In the genomic region with DNA sequence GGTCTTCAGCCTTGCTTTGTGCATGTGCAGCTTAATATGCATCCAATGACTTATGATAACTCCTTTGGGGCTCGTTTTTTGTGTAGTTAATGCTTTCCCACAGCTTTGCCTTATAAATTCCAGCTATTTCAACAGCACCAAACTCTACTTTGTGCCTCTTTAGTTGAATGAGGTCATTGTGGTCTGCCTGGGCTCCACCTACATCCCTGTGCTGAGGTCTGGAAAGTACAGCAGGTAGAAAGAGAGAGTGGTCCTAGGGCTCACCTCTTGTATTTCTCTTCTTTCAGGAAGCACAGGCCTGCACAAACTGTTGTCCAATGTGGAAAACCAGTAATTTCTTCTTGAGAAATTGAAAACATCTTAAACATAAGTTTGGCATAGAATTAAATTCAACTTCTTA, we compare ENCODE assay signal across 30 cellular contexts.
DNase-seq lines count a peak whose midpoint lies in the region; ATAC-seq and TF ChIP-seq lines count a peak whose summit lies in the region.
"Had no signal": no experiment of that assay in that cellular context is flagged by ENCODE, and none has a peak within 500 bp of the region (broad histone marks: within the 10 kb centered on the region; RNA-seq: fewer than 3 reads in every experiment).

No MANE protein-coding gene starts in this region.

- H3K27ac Mint-ChIP-seq in chondrocyte (ENCODE audit: unreplicated experiment): no peak overlapping the region
- H3K27ac Mint-ChIP-seq: CD4-positive, alpha-beta memory T cell; HFFc6 had no signal

- no peak for TF ChIP-seq POLR2A in tibial nerve (IDR thresholded peaks at IDR 0.05)

- H3K4me1 Mint-ChIP-seq in chondrocyte (ENCODE audit: low read depth): peaks cover 9% of the 10 kb centered on the region

- H3K4me3 ChIP-seq in epithelial cell of esophagus (ENCODE audit: low read length) (no peak overlapping the region), tibial nerve (no peak overlapping the region)
- H3K4me3 ChIP-seq: A549; BLaER1 treated with 17β-estradiol and CSF1 and Interleukin-3, amounts not matched to agents 10 nM and 100 nM; GM23248; HAP-1 had no signal

- no peaks in the 10 kb centered on the region for H3K9me3 Mint-ChIP-seq in chondrocyte (ENCODE audit: low read depth)
- H3K9me3 Mint-ChIP-seq: CD4-positive, alpha-beta memory T cell; HFFc6 had no signal

- no peaks in the 10 kb centered on the region for H3K4me1 ChIP-seq in tibial nerve
- H3K4me1 ChIP-seq: A549, Caco-2, HAP-1 had no signal

- DNase-seq in epithelial cell of esophagus (ENCODE audit: low read depth) (peak; percentile 8), left kidney (ENCODE audit: low read depth, low spot score) (peak; percentile 36), tibial nerve (ENCODE audit: low spot score in 2 of 2) (no peak), chondrocyte (ENCODE audit: low spot score) (no peak)
- DNase-seq: AML-193; Caco-2; CD4-positive, alpha-beta memory T cell; DMS 273 treated with DMSO at 0.1 percent for 48 hours; DMS79; GM23248; HFFc6; IMR-90; KG1; MM.1S; NCI-H1694; NCI-H2081; NCI-H2171; NCI-H345; NCI-H510A treated with DMSO at 0.1 percent for 48 hours; NCI-H748 treated with DMSO at 0.1 percent for 48 hours; NK-92 treated with Interleukin-12 subunit alpha and Interleukin-12 subunit beta, amount 100 ng/mL, for 24 hours; PC-3 had no signal

- TF ChIP-seq EP300 in tibial nerve (IDR thresholded peaks at IDR 0.05): no peak

- ATAC-seq in GM18868 (IDR thresholded peaks at IDR 0.05; ENCODE audit: unreplicated experiment) (peak; percentile 59), HG02885 (IDR thresholded peaks at IDR 0.05; ENCODE audit: poor library complexity, unreplicated experiment) (peak; percentile 59), HG03460 (IDR thresholded peaks at IDR 0.05; ENCODE audit: unreplicated experiment) (no peak), GM18498 (IDR thresholded peaks at IDR 0.05; ENCODE audit: unreplicated experiment) (no peak)
- ATAC-seq: A549, PC-3, SK-N-SH treated with all-trans-retinoic acid at 6 μM for 48 hours had no signal

- TF ChIP-seq CTCF in epithelial cell of esophagus (IDR thresholded peaks at IDR 0.05; ENCODE audit: insufficient read depth, low read depth, low read length, missing control alignments) (no peak), tibial nerve (IDR thresholded peaks at IDR 0.05) (no peak), chondrocyte (IDR thresholded peaks at IDR 0.05) (no peak)

- H3K27ac ChIP-seq in tibial nerve: no peak overlapping the region
- H3K27ac ChIP-seq: A549; BLaER1 treated with 17β-estradiol and CSF1 and Interleukin-3, amounts not matched to agents 10 nM and 100 nM; GM23248 had no signal

- H3K27me3 Mint-ChIP-seq in chondrocyte (ENCODE audit: low read depth): no peaks in the 10 kb centered on the region
- H3K27me3 Mint-ChIP-seq: CD4-positive, alpha-beta memory T cell had no signal

- H3K36me3 Mint-ChIP-seq in chondrocyte (ENCODE audit: low read depth): no peaks in the 10 kb centered on the region

- H3K27me3 ChIP-seq in tibial nerve: no peaks in the 10 kb centered on the region
- H3K27me3 ChIP-seq: BLaER1 treated with 17β-estradiol and CSF1 and Interleukin-3, amounts not matched to agents 10 nM and 100 nM had no signal

- no peaks in the 10 kb centered on the region for H3K36me3 ChIP-seq in tibial nerve
- H3K36me3 ChIP-seq: HAP-1 had no signal

- WGBS in tibial nerve, 2 donors: 70 to 81% methylated on average over 1 of the region's 1 CpG

- no peak overlapping the region for H3K4me3 Mint-ChIP-seq in chondrocyte (ENCODE audit: unreplicated experiment)
- H3K4me3 Mint-ChIP-seq: CD4-positive, alpha-beta memory T cell; HFFc6 had no signal

- H3K9me3 ChIP-seq in tibial nerve: no peaks in the 10 kb centered on the region
- H3K9me3 ChIP-seq: A549; BLaER1 treated with 17β-estradiol and CSF1 and Interleukin-3, amounts not matched to agents 10 nM and 100 nM; Caco-2; HAP-1 had no signal

Comparison
In these comparisons a context has a peak if more than half of its experiments do, and no peak if none do; other contexts are left out.
1. ATAC-seq: peak in GM18868 (single experiment) and HG02885 (single experiment); none in HG03460 (single experiment) and GM18498 (single experiment).
2. DNase-seq: peak in epithelial cell of esophagus (single experiment) and left kidney (single experiment); none in tibial nerve (0 of 2) and chondrocyte (single experiment).